Comparison of ENCODE assay signal across 8 cellular contexts in genomic region chr5:94745786-94746730, GRCh38.
DNase-seq lines count a peak whose midpoint lies in the region; ATAC-seq, FAIRE-seq and TF ChIP-seq lines count a peak whose summit lies in the region.

No MANE protein-coding gene starts in this region.

- H3K27ac Mint-ChIP-seq in activated naive CD8-positive, alpha-beta T cell = peak overlapping the region; percentile 13
- no peak overlapping the region for H3K27ac Mint-ChIP-seq in activated naive CD8-positive, alpha-beta T cell treated with anti-CD3 and anti-CD28 coated beads for 36 hours
- no peak overlapping the region for H3K27ac Mint-ChIP-seq in progenitor cell of endocrine pancreas

- H3K4me1 Mint-ChIP-seq in activated naive CD8-positive, alpha-beta T cell (ENCODE audit: low read depth) = peaks cover 14% of the 10 kb centered on the region
- peaks cover 16% of the 10 kb centered on the region for H3K4me1 Mint-ChIP-seq in activated naive CD8-positive, alpha-beta T cell treated with anti-CD3 and anti-CD28 coated beads for 36 hours
- peaks cover 13% of the 10 kb centered on the region for H3K4me1 Mint-ChIP-seq in progenitor cell of endocrine pancreas (ENCODE audit: low read depth)

- DNase-seq in activated naive CD8-positive, alpha-beta T cell treated with anti-CD3 and anti-CD28 coated beads for 36 hours = no peak
- DNase-seq in RPMI7951 (ENCODE audit: low read depth) (peak; percentile 22), urothelium cell line (ENCODE audit: low spot score) (peak; percentile 35), colonic mucosa (no peak), pons (ENCODE audit: low spot score) (no peak), progenitor cell of endocrine pancreas (ENCODE audit: low spot score, unreplicated experiment) (no peak)

- no peak overlapping the region for H3K27ac ChIP-seq in colonic mucosa

- TF ChIP-seq CTCF in colonic mucosa (IDR thresholded peaks at IDR 0.05) (no peak), progenitor cell of endocrine pancreas (IDR thresholded peaks at IDR 0.05; ENCODE audit: unreplicated experiment) (no peak)

- H3K4me1 ChIP-seq in colonic mucosa = no peaks in the 10 kb centered on the region

- no peak overlapping the region for H3K4me3 Mint-ChIP-seq in activated naive CD8-positive, alpha-beta T cell
- no peak overlapping the region for H3K4me3 Mint-ChIP-seq in activated naive CD8-positive, alpha-beta T cell treated with anti-CD3 and anti-CD28 coated beads for 36 hours
- no peak overlapping the region for H3K4me3 Mint-ChIP-seq in progenitor cell of endocrine pancreas (ENCODE audit: low read depth)

- H3K36me3 ChIP-seq in colonic mucosa = no peaks in the 10 kb centered on the region

- no peaks in the 10 kb centered on the region for H3K27me3 Mint-ChIP-seq in activated naive CD8-positive, alpha-beta T cell
- peaks cover 6% of the 10 kb centered on the region for H3K27me3 Mint-ChIP-seq in activated naive CD8-positive, alpha-beta T cell treated with anti-CD3 and anti-CD28 coated beads for 36 hours
- peaks cover 8% of the 10 kb centered on the region for H3K27me3 Mint-ChIP-seq in progenitor cell of endocrine pancreas

- H3K4me3 ChIP-seq in colonic mucosa = no peak overlapping the region

- ATAC-seq in HG03025 (IDR thresholded peaks at IDR 0.05; ENCODE audit: low FRiP score, unreplicated experiment) = peak; percentile 80

- H3K9me3 ChIP-seq in colonic mucosa = no peaks in the 10 kb centered on the region

- H3K9ac ChIP-seq in colonic mucosa (ENCODE audit: low read depth in 2 of 2, low read length in 2 of 2) = no peak overlapping the region

- no peaks in the 10 kb centered on the region for H3K27me3 ChIP-seq in colonic mucosa

- no peaks in the 10 kb centered on the region for H3K36me3 Mint-ChIP-seq in activated naive CD8-positive, alpha-beta T cell
- H3K36me3 Mint-ChIP-seq in activated naive CD8-positive, alpha-beta T cell treated with anti-CD3 and anti-CD28 coated beads for 36 hours = no peaks in the 10 kb centered on the region
- H3K36me3 Mint-ChIP-seq in progenitor cell of endocrine pancreas (ENCODE audit: insufficient read depth) = no peaks in the 10 kb centered on the region

- FAIRE-seq in urothelium cell line (lab: Jason Lieb, UNC) = no peak

- intact Hi-C loops in colonic mucosa (cut with DNase I) = no loop called here

- no peaks in the 10 kb centered on the region for H3K9me3 Mint-ChIP-seq in activated naive CD8-positive, alpha-beta T cell (ENCODE audit: low read depth)
- no peaks in the 10 kb centered on the region for H3K9me3 Mint-ChIP-seq in activated naive CD8-positive, alpha-beta T cell treated with anti-CD3 and anti-CD28 coated beads for 36 hours
- H3K9me3 Mint-ChIP-seq in progenitor cell of endocrine pancreas (ENCODE audit: low read depth) = no peaks in the 10 kb centered on the region

Comparison
In these comparisons a context has a peak if more than half of its experiments do, and no peak if none do; other contexts are left out.
1. DNase-seq: peak in RPMI7951 (single experiment) and urothelium cell line (single experiment); none in activated naive CD8-positive, alpha-beta T cell treated with anti-CD3 and anti-CD28 coated beads for 36 hours (single experiment), colonic mucosa (single experiment), pons (single experiment) and progenitor cell of endocrine pancreas (single experiment).